Comparison of ENCODE assay signal across 8 cellular contexts in the genomic region with DNA sequence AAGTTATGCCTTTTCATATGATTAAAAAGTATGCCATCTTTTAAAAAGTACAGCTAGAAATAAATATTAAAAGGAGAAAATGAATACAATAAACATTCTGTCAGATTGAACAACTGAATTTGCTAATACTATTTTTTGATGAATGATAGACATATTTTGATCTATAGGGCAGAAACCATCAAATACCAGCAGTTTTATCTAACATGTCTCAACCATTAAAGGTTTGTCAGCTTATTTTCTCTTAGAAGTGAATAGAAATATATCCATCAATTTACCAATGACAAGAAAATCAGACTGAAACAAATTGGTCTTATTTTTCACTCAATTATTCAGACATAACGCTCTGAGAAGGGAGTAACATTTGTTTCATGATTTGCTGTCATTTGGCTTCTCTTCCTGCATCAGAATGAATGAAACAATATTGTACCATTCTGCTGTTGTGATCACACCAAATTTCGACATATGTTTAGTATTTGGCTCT.
"Had no signal": no experiment of that assay in that cellular context is flagged by ENCODE, and none has a peak within 500 bp of the region (broad histone marks: within the 10 kb centered on the region; RNA-seq: fewer than 3 reads in every experiment).

No MANE protein-coding gene starts in this region.

- H3K4me3 ChIP-seq: GM12878 had no signal

- DNase-seq: GDM1, GF-D8 had no signal

- FAIRE-seq: G401.6, GM12878, GM12891, GM12892, GM18507, GM19239 had no signal
